1 cellular context compared by ENCODE assay signal in the genomic region with DNA sequence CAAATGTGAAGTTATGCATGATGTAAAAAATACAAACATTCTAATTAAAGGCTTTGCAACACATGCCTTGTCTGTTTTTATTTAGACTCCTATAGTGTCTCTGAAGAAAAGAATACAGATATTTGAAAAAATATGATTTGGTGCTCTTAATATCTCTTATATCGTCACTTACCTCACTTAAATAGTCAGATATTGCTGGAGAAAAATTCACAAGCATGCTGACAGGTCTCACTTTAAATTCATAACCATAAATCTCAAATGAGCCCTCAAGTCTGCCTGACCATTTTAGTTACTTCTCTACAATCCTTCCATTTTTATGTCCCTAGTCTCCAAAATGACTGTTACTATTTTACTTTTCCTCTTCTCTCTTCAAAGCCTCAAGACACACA.
TF ChIP-seq lines count a peak whose summit lies in the region.

No MANE protein-coding gene starts in this region.

TF ChIP-seq in K562, 482 proteins besides CTCF, POLR2A, EP300 and RAD21:
- TF ChIP-seq JUNB (CRISPR knock-in tag; conservative IDR thresholded peaks at IDR 0.05), result no peak
- TF ChIP-seq, protein P1, sequence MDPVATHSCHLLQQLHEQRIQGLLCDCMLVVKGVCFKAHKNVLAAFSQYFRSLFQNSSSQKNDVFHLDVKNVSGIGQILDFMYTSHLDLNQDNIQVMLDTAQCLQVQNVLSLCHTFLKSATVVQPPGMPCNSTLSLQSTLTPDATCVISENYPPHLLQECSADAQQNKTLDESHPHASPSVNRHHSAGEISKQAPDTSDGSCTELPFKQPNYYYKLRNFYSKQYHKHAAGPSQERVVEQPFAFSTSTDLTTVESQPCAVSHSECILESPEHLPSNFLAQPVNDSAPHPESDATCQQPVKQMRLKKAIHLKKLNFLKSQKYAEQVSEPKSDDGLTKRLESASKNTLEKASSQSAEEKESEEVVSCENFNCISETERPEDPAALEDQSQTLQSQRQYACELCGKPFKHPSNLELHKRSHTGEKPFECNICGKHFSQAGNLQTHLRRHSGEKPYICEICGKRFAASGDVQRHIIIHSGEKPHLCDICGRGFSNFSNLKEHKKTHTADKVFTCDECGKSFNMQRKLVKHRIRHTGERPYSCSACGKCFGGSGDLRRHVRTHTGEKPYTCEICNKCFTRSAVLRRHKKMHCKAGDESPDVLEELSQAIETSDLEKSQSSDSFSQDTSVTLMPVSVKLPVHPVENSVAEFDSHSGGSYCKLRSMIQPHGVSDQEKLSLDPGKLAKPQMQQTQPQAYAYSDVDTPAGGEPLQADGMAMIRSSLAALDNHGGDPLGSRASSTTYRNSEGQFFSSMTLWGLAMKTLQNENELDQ (CRISPR knock-in tag; IDR thresholded peaks at IDR 0.05; ENCODE audit: borderline replicate concordance), result no peak
- no peak for TF ChIP-seq TARDBP (IDR thresholded peaks at IDR 0.05)
- TF ChIP-seq PREB (CRISPR knock-in tag; IDR thresholded peaks at IDR 0.05), result no peak
- TF ChIP-seq, protein P2, sequence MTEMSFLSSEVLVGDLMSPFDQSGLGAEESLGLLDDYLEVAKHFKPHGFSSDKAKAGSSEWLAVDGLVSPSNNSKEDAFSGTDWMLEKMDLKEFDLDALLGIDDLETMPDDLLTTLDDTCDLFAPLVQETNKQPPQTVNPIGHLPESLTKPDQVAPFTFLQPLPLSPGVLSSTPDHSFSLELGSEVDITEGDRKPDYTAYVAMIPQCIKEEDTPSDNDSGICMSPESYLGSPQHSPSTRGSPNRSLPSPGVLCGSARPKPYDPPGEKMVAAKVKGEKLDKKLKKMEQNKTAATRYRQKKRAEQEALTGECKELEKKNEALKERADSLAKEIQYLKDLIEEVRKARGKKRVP (CRISPR knock-in tag; IDR thresholded peaks at IDR 0.05), result no peak
- TF ChIP-seq ELF1 (tag; IDR thresholded peaks at IDR 0.05), result no peak
- no peak for TF ChIP-seq MTA3 (IDR thresholded peaks at IDR 0.05; ENCODE audit: borderline replicate concordance)
- TF ChIP-seq ZNF24 (IDR thresholded peaks at IDR 0.05), result no peak
- no peak for TF ChIP-seq ZNF699 (CRISPR knock-in tag; IDR thresholded peaks at IDR 0.05; ENCODE audit: insufficient replicate concordance)
- no peak for TF ChIP-seq CXXC5 (CRISPR knock-in tag; IDR thresholded peaks at IDR 0.05)
- no peak for TF ChIP-seq RB1 (IDR thresholded peaks at IDR 0.05; ENCODE audit: low read depth)
- TF ChIP-seq, protein P3, sequence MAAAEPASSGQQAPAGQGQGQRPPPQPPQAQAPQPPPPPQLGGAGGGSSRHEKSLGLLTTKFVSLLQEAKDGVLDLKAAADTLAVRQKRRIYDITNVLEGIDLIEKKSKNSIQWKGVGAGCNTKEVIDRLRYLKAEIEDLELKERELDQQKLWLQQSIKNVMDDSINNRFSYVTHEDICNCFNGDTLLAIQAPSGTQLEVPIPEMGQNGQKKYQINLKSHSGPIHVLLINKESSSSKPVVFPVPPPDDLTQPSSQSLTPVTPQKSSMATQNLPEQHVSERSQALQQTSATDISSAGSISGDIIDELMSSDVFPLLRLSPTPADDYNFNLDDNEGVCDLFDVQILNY (CRISPR knock-in tag; IDR thresholded peaks at IDR 0.05), result no peak
- TF ChIP-seq ZNF263 (CRISPR knock-in tag; IDR thresholded peaks at IDR 0.05; ENCODE audit: borderline replicate concordance), result no peak
- TF ChIP-seq NR2C1 (IDR thresholded peaks at IDR 0.05), result no peak
- no peak for TF ChIP-seq NR2C1 (tag; IDR thresholded peaks at IDR 0.05)
- TF ChIP-seq ZBTB34 (CRISPR knock-in tag; IDR thresholded peaks at IDR 0.05), result no peak
- no peak for TF ChIP-seq BACH1 (tag; IDR thresholded peaks at IDR 0.05)
- TF ChIP-seq KDM2B (CRISPR knock-in tag; IDR thresholded peaks at IDR 0.05), result no peak
- TF ChIP-seq PURB (CRISPR knock-in tag; IDR thresholded peaks at IDR 0.05; ENCODE audit: low read depth), result no peak
- no peak for TF ChIP-seq SIX5 (IDR thresholded peaks at IDR 0.05; ENCODE audit: borderline replicate concordance in 1 of 2, insufficient read depth in 1 of 2, low read depth in 1 of 2, low read length in 2 of 2)
- no peak for TF ChIP-seq USF2 (CRISPR knock-in tag; IDR thresholded peaks at IDR 0.05)
